In genomic region chr6:142881771-142882170, GRCh38 we compare ENCODE assay signal across 15 cellular contexts.
DNase-seq lines count a peak whose midpoint lies in the region; ATAC-seq lines count a peak whose summit lies in the region.
"Had no signal": no experiment of that assay in that cellular context is flagged by ENCODE, and none has a peak within 500 bp of the region (broad histone marks: within the 10 kb centered on the region; RNA-seq: fewer than 3 reads in every experiment).

No MANE protein-coding gene starts in this region.

- H3K9me3 Mint-ChIP-seq in activated CD4-positive, alpha-beta T cell treated with anti-CD3 and anti-CD28 coated beads for 36 hours (ENCODE audit: low read depth): no peaks in the 10 kb centered on the region
- H3K9me3 Mint-ChIP-seq in activated naive CD8-positive, alpha-beta T cell treated with anti-CD3 and anti-CD28 coated beads for 36 hours: peaks cover 8% of the 10 kb centered on the region
- H3K9me3 Mint-ChIP-seq in naive thymus-derived CD8-positive, alpha-beta T cell: peaks cover 0 to 9% (median 0%) of the 10 kb centered on the region in 9 donors

- peak overlapping the region; percentile 71 for H3K27ac Mint-ChIP-seq in activated CD4-positive, alpha-beta T cell treated with anti-CD3 and anti-CD28 coated beads for 36 hours
- H3K27ac Mint-ChIP-seq in activated naive CD8-positive, alpha-beta T cell treated with anti-CD3 and anti-CD28 coated beads for 36 hours: peak overlapping the region; percentile 61
- H3K27ac Mint-ChIP-seq in naive thymus-derived CD8-positive, alpha-beta T cell: peak overlapping the region; percentile 55 to 97 (median 70)
- H3K27ac Mint-ChIP-seq: CD14-positive monocyte had no signal

- H3K27me3 Mint-ChIP-seq in activated CD4-positive, alpha-beta T cell treated with anti-CD3 and anti-CD28 coated beads for 36 hours: no peaks in the 10 kb centered on the region
- H3K27me3 Mint-ChIP-seq in activated naive CD8-positive, alpha-beta T cell treated with anti-CD3 and anti-CD28 coated beads for 36 hours: no peaks in the 10 kb centered on the region
- H3K27me3 Mint-ChIP-seq in naive thymus-derived CD8-positive, alpha-beta T cell: no peaks in the 10 kb centered on the region

- H3K36me3 Mint-ChIP-seq in activated CD4-positive, alpha-beta T cell treated with anti-CD3 and anti-CD28 coated beads for 36 hours (ENCODE audit: low read depth): peaks cover 52% of the 10 kb centered on the region
- H3K36me3 Mint-ChIP-seq in activated naive CD8-positive, alpha-beta T cell treated with anti-CD3 and anti-CD28 coated beads for 36 hours: peaks cover 58% of the 10 kb centered on the region
- peaks cover 0 to 25% (median 22%) of the 10 kb centered on the region in 3 donors for H3K36me3 Mint-ChIP-seq in naive thymus-derived CD8-positive, alpha-beta T cell
- H3K36me3 Mint-ChIP-seq: CD14-positive monocyte had no signal

- H3K4me3 Mint-ChIP-seq in activated CD4-positive, alpha-beta T cell treated with anti-CD3 and anti-CD28 coated beads for 36 hours: no peak overlapping the region
- H3K4me3 Mint-ChIP-seq in activated naive CD8-positive, alpha-beta T cell treated with anti-CD3 and anti-CD28 coated beads for 36 hours: no peak overlapping the region
- peak overlapping the region in 7 of 10 donors; percentile 5 to 48 (median 33) for H3K4me3 Mint-ChIP-seq in naive thymus-derived CD8-positive, alpha-beta T cell
- H3K4me3 Mint-ChIP-seq: CD14-positive monocyte had no signal

- CTCF ChIA-PET in activated CD4-positive, alpha-beta T cell treated with anti-CD3 and anti-CD28 coated beads for 36 hours (lab: Charles Lee): interaction anchor here (0.5 to 2.7 kb wide), 9 partner anchors 8 to 145 kb away, joined by 3 to 15 read pairs (median 5); no protein-coding TSS in a partner anchor

- peaks cover 87% of the 10 kb centered on the region for H3K4me1 Mint-ChIP-seq in activated CD4-positive, alpha-beta T cell treated with anti-CD3 and anti-CD28 coated beads for 36 hours
- H3K4me1 Mint-ChIP-seq in activated naive CD8-positive, alpha-beta T cell treated with anti-CD3 and anti-CD28 coated beads for 36 hours: peaks cover 79% of the 10 kb centered on the region
- peaks cover 41 to 93% (median 79%) of the 10 kb centered on the region in 4 donors for H3K4me1 Mint-ChIP-seq in naive thymus-derived CD8-positive, alpha-beta T cell

- ATAC-seq in activated CD4-positive, alpha-beta T cell treated with anti-CD3 and anti-CD28 coated beads for 36 hours: peak; percentile 17
- ATAC-seq in HG02610 (IDR thresholded peaks at IDR 0.05; ENCODE audit: unreplicated experiment) (peak; percentile 27), GM18858 (IDR thresholded peaks at IDR 0.05; ENCODE audit: unreplicated experiment) (no peak)
- no peak for ATAC-seq in naive thymus-derived CD8-positive, alpha-beta T cell

- intact Hi-C loops in activated CD4-positive, alpha-beta T cell treated with anti-CD3 and anti-CD28 coated beads for 36 hours (cut with DNase I, micrococcal nuclease): no loop called here

- POLR2A ChIA-PET in activated CD4-positive, alpha-beta T cell treated with anti-CD3 and anti-CD28 coated beads for 36 hours (lab: Charles Lee): interaction anchor here (0.6 to 1.2 kb wide), 4 partner anchors 9 to 47 kb away, joined by 3 to 4 read pairs (median 3); no protein-coding TSS in a partner anchor
- POLR2A ChIA-PET in naive thymus-derived CD8-positive, alpha-beta T cell (lab: Charles Lee): interaction anchor here (1.1 to 5.3 kb wide), 3 partner anchors 17 to 63 kb away, joined by 3 to 60 read pairs (median 6); partner anchors contain the start of gene HIVEP2

- no peak for DNase-seq in activated CD4-positive, alpha-beta T cell treated with anti-CD3 and anti-CD28 coated beads for 36 hours
- DNase-seq in activated CD4-positive, alpha-beta T cell treated with anti-CD3 and anti-CD28 coated beads for 48 hours: no peak
- DNase-seq in activated naive CD8-positive, alpha-beta T cell treated with anti-CD3 and anti-CD28 coated beads for 36 hours: no peak
- no peak for DNase-seq in naive thymus-derived CD8-positive, alpha-beta T cell
- DNase-seq in COR-L47 (lab: John Stamatoyannopoulos, UW): no peak
- DNase-seq in NCI-H345 (lab: John Stamatoyannopoulos, UW): no peak
- DNase-seq: 8988T; activated CD4-positive, alpha-beta T cell treated with anti-CD3 and anti-CD28 coated beads, Interleukin-2, amount 50 U/mL, for 4 hours; activated naive CD4-positive, alpha-beta T cell treated with Interleukin-2 at 50 U/mL for 16 hours; left cardiac atrium; NCI-H1694; NCI-H510A had no signal

Comparison
In these comparisons a context has a peak if more than half of its experiments do, and no peak if none do; other contexts are left out.
1. ATAC-seq: peak in activated CD4-positive, alpha-beta T cell treated with anti-CD3 and anti-CD28 coated beads for 36 hours (single experiment) and HG02610 (single experiment); none in naive thymus-derived CD8-positive, alpha-beta T cell (0 of 2) and GM18858 (single experiment).
2. H3K4me3 Mint-ChIP-seq: peak in naive thymus-derived CD8-positive, alpha-beta T cell (7 of 10); none in activated CD4-positive, alpha-beta T cell treated with anti-CD3 and anti-CD28 coated beads for 36 hours (single experiment) and activated naive CD8-positive, alpha-beta T cell treated with anti-CD3 and anti-CD28 coated beads for 36 hours (single experiment).
3. Peak in every context shown above with its lines, with median percentiles within 50 percentile points of each other: H3K27ac Mint-ChIP-seq.